8 cellular contexts compared by ENCODE assay signal in the genomic region with DNA sequence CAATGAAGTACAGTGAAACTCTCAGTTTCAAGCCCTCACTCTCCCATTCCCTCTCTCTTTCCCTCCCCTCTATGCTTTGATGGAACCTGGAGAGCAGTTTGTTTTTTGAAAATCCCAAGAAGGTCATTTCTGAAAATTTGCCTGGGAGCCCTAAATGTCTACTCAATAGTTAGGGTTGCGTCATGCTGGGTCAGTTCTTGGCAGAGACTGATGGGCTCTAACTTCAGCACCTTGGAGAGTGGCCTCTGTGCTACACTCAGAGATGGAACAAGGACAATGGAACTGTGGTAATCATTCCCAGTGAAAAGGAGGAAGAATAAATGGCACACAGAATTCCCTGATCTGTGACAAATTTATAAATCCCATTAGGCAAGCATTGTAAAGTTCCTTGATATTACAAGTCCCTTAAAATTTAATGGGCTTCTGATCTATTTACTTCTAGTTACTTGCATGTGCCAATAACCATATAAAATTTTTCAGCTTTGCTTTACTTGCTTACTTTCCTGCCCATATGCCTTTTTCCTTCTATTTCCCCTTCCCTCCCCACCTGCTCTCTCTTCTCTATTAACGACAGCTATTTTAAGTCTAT.
DNase-seq lines count a peak whose midpoint lies in the region; ATAC-seq and TF ChIP-seq lines count a peak whose summit lies in the region.

No MANE protein-coding gene starts in this region.

- H3K9ac ChIP-seq in adipocyte (ENCODE audit: low read length) = no peak overlapping the region
- no peak overlapping the region for H3K9ac ChIP-seq in smooth muscle cell (ENCODE audit: low read depth)

- H3K36me3 ChIP-seq in adipocyte (ENCODE audit: control insufficient read depth, insufficient read depth, low read length, severe bottlenecking) (no peaks in the 10 kb centered on the region), smooth muscle cell (ENCODE audit: low read depth) (no peaks in the 10 kb centered on the region)

- ATAC-seq in HG03442 (IDR thresholded peaks at IDR 0.05; ENCODE audit: unreplicated experiment) = no peak

- no peaks in the 10 kb centered on the region for H3K79me2 ChIP-seq in smooth muscle cell (ENCODE audit: low read depth)

- 44% methylated on average over 2 of the region's 2 CpGs for WGBS in smooth muscle cell (ENCODE audit: low lambda C conversion rate)

- H3F3A ChIP-seq in smooth muscle cell (ENCODE audit: low read depth) = no peaks in the 10 kb centered on the region

- H3K4me2 ChIP-seq in smooth muscle cell = no peak overlapping the region

- H3K9me3 ChIP-seq in adipocyte (ENCODE audit: control insufficient read depth, low read length) (no peaks in the 10 kb centered on the region), smooth muscle cell (replicated peaks; ENCODE audit: low read depth) (no peaks in the 10 kb centered on the region)

- H2AFZ ChIP-seq in smooth muscle cell (ENCODE audit: low read depth) = no peak overlapping the region

- H3K4me1 ChIP-seq in adipocyte (ENCODE audit: control insufficient read depth, insufficient read depth, low read length) (no peaks in the 10 kb centered on the region), smooth muscle cell (ENCODE audit: low read depth) (no peaks in the 10 kb centered on the region)

- H3K4me3 ChIP-seq in adipocyte (ENCODE audit: low read length) (no peak overlapping the region), smooth muscle cell (no peak overlapping the region), coronary artery (no peak overlapping the region)

- no peaks in the 10 kb centered on the region for H4K20me1 ChIP-seq in smooth muscle cell (ENCODE audit: low read depth)

- TF ChIP-seq CTCF in smooth muscle cell (IDR thresholded peaks at IDR 0.05; ENCODE audit: borderline replicate concordance, insufficient read depth, poor library complexity, severe bottlenecking) = no peak
- TF ChIP-seq CTCF in coronary artery (IDR thresholded peaks at IDR 0.05) = no peak

- H3K27ac ChIP-seq in smooth muscle cell (ENCODE audit: low read depth) (no peak overlapping the region), coronary artery (no peak overlapping the region)

- H3K27me3 ChIP-seq in adipocyte (replicated peaks; ENCODE audit: control insufficient read depth, insufficient read depth, low read length) (no peaks in the 10 kb centered on the region), smooth muscle cell (ENCODE audit: low read depth) (no peaks in the 10 kb centered on the region)

- DNase-seq in AG08396 (ENCODE audit: low spot score) (peak; percentile 45), HS-27A (ENCODE audit: low read depth) (peak; percentile 20), adipocyte (ENCODE audit: low read depth) (peak; percentile 61), iris pigment epithelial cell (ENCODE audit: low read depth) (peak; percentile 56), smooth muscle cell (lab: John Stamatoyannopoulos, UW; ENCODE audit: unreplicated experiment) (no peak), coronary artery (ENCODE audit: low spot score) (no peak), NCI-H748 treated with DMSO at 0.1 percent for 48 hours (lab: John Stamatoyannopoulos, UW) (no peak)

Comparison
In these comparisons a context has a peak if more than half of its experiments do, and no peak if none do; other contexts are left out.
1. DNase-seq: peak in AG08396 (single experiment), HS-27A (single experiment), adipocyte (single experiment) and iris pigment epithelial cell (single experiment); none in smooth muscle cell (single experiment), coronary artery (single experiment) and NCI-H748 treated with DMSO at 0.1 percent for 48 hours (single experiment).